Comparison of ENCODE assay signal across 9 cellular contexts in genomic region chr12:124543591-124544310, GRCh38. TPM values are rescaled to one million over a fixed set of nuclear protein-coding genes. Genes with fewer than 3 reads are reported as not detected.
DNase-seq lines count a peak whose midpoint lies in the region; ATAC-seq and TF ChIP-seq lines count a peak whose summit lies in the region.
"Had no signal": no experiment of that assay in that cellular context is flagged by ENCODE, and none has a peak within 500 bp of the region (broad histone marks: within the 10 kb centered on the region; RNA-seq: fewer than 3 reads in every experiment).

No MANE protein-coding gene starts in this region.

- DNase-seq in DMS53 treated with DMSO at 0.1 percent for 48 hours (lab: John Stamatoyannopoulos, UW; ENCODE audit: unreplicated experiment) (peak; percentile 5), NCI-H2107 (lab: John Stamatoyannopoulos, UW) (peak; percentile 69), ovary (peak in 2 of 5 donors; percentile 44 to 51)
- no peak for DNase-seq in activated CD4-positive, alpha-beta T cell treated with anti-CD3 and anti-CD28 coated beads for 4 hours
- no peak for DNase-seq in activated CD8-positive, alpha-beta memory T cell treated with anti-CD3 and anti-CD28 coated beads for 24 hours
- DNase-seq in activated CD4-positive, alpha-beta T cell treated with anti-CD3 and anti-CD28 coated beads, Interleukin-2, amount 50 U/mL, for 1 hour: no peak

- ATAC-seq in GM18517 (IDR thresholded peaks at IDR 0.05; ENCODE audit: unreplicated experiment): no peak

- peak overlapping the region; percentile 98 for H3K27ac Mint-ChIP-seq in dendritic cell treated with granulocyte-macrophage colony-stimulating factor and Interleukin-4, amounts not matched to agents 40 ng/mL and 50 ng/mL, for 4 days

- peak overlapping the region in 1 of 2 donors; percentile 20 for H3K27ac ChIP-seq in ovary

- intact Hi-C loops in dendritic cell treated with granulocyte-macrophage colony-stimulating factor and Interleukin-4, amounts not matched to agents 40 ng/mL and 50 ng/mL, for 4 days (cut with micrococcal nuclease): no loop called here
- intact Hi-C loops in ovary (cut with DNase I): no loop called here

- no peak for TF ChIP-seq CTCF in ovary (IDR thresholded peaks at IDR 0.05)

- TF ChIP-seq POLR2A in ovary (IDR thresholded peaks at IDR 0.05): no peak

- no peaks in the 10 kb centered on the region for H3K36me3 ChIP-seq in ovary

- peak overlapping the region; percentile 9 for H3K4me3 Mint-ChIP-seq in dendritic cell treated with granulocyte-macrophage colony-stimulating factor and Interleukin-4, amounts not matched to agents 40 ng/mL and 50 ng/mL, for 4 days

- H3K27me3 Mint-ChIP-seq in dendritic cell treated with granulocyte-macrophage colony-stimulating factor and Interleukin-4, amounts not matched to agents 40 ng/mL and 50 ng/mL, for 4 days: no peaks in the 10 kb centered on the region

- WGBS in ovary, 3 donors: 23 to 29% (median 27%) methylated on average over 36 of the region's 36 CpGs

- peak overlapping the region; percentile 10 for H3K4me3 ChIP-seq in ovary
- H3K4me3 ChIP-seq: lung had no signal

- H3K9me3 Mint-ChIP-seq in dendritic cell treated with granulocyte-macrophage colony-stimulating factor and Interleukin-4, amounts not matched to agents 40 ng/mL and 50 ng/mL, for 4 days: no peaks in the 10 kb centered on the region

- H3K4me1 ChIP-seq in ovary (ENCODE audit: insufficient read depth): peaks cover 56% of the 10 kb centered on the region

- H3K4me1 Mint-ChIP-seq in dendritic cell treated with granulocyte-macrophage colony-stimulating factor and Interleukin-4, amounts not matched to agents 40 ng/mL and 50 ng/mL, for 4 days (ENCODE audit: low read depth): peaks cover 87% of the 10 kb centered on the region

- TF ChIP-seq EP300 in ovary (IDR thresholded peaks at IDR 0.05): no peak

- H3K9me3 ChIP-seq in ovary: no peaks in the 10 kb centered on the region

- H3K27me3 ChIP-seq in ovary: no peaks in the 10 kb centered on the region

- H3K36me3 Mint-ChIP-seq in dendritic cell treated with granulocyte-macrophage colony-stimulating factor and Interleukin-4, amounts not matched to agents 40 ng/mL and 50 ng/mL, for 4 days (ENCODE audit: low read depth): peaks cover 44% of the 10 kb centered on the region

RNA-seq across cellular contexts. Expression of gene NCOR2, which starts 23.7 kb away (rescaled TPM):
- total RNA-seq in ovary: 100 to 1,000 TPM in 6 of 7 donors, 10 to 100 TPM in 1; 89.5 to 376 (median 270) TPM
- 100 to 1,000 TPM in 1 of 2 donors, 10 to 100 TPM in 1; 18.2 to 107 TPM for polyA plus RNA-seq in ovary

Comparison
In these comparisons a context has a peak if more than half of its experiments do, and no peak if none do; other contexts are left out.
1. DNase-seq: peak in DMS53 treated with DMSO at 0.1 percent for 48 hours (single experiment) and NCI-H2107 (single experiment); none in activated CD4-positive, alpha-beta T cell treated with anti-CD3 and anti-CD28 coated beads for 4 hours (0 of 2), activated CD8-positive, alpha-beta memory T cell treated with anti-CD3 and anti-CD28 coated beads for 24 hours (single experiment) and activated CD4-positive, alpha-beta T cell treated with anti-CD3 and anti-CD28 coated beads, Interleukin-2, amount 50 U/mL, for 1 hour (single experiment).